In genomic region chr11:75703709-75704237, GRCh38 we compare ENCODE assay signal across 12 cellular contexts. TPM values are rescaled to one million over a fixed set of nuclear protein-coding genes. Genes with fewer than 3 reads are reported as not detected.
"Had no signal": no experiment of that assay in that cellular context is flagged by ENCODE, and none has a peak within 500 bp of the region (broad histone marks: within the 10 kb centered on the region; RNA-seq: fewer than 3 reads in every experiment).

No MANE protein-coding gene starts in this region.

- H3K4me3 Mint-ChIP-seq: GM23338, H9, HFFc6 had no signal

- H3K27ac Mint-ChIP-seq: GM23338, H9, HFFc6 had no signal

- DNase-seq: GM23248, GOT3, H7, H9, HCEC 1CT, HFFc6 had no signal

- H3K4me3 ChIP-seq: GM23248, GM23338, HAP-1 had no signal

- H3K36me3 ChIP-seq: HAP-1 had no signal

- FAIRE-seq: H1, H54 had no signal

- H3K4me1 ChIP-seq: HAP-1 had no signal

- ATAC-seq: GM23338, HCT116 had no signal

- H3K27ac ChIP-seq: GM23248 had no signal

- H2AFZ ChIP-seq: GM23248, GM23338 had no signal

- H3K9ac ChIP-seq: GM23248 had no signal

- H3K4me2 ChIP-seq: GM23338 had no signal

- H3K4me1 Mint-ChIP-seq: GM23338 had no signal

RNA-seq across cellular contexts. Expression of gene MOGAT2, which starts 13.9 kb away (rescaled TPM):
- total RNA-seq: GM23248, GM23338, H1, H4, H7, H9, HFFc6 had no signal
- polyA plus RNA-seq: GM23248, GM23338, H1 had no signal

RNA-seq across cellular contexts. Expression of gene MAP6, which starts 34.9 kb away (rescaled TPM):
- total RNA-seq: H4 had no signal
